15 cellular contexts compared by ENCODE assay signal in genomic region chr3:179826247-179826637, GRCh38.
DNase-seq lines count a peak whose midpoint lies in the region; ATAC-seq and TF ChIP-seq lines count a peak whose summit lies in the region.
"Had no signal": no experiment of that assay in that cellular context is flagged by ENCODE, and none has a peak within 500 bp of the region (broad histone marks: within the 10 kb centered on the region; RNA-seq: fewer than 3 reads in every experiment).

No MANE protein-coding gene starts in this region.

- H4K20me1 ChIP-seq in GM23338 (replicated peaks; ENCODE audit: insufficient read depth), result no peaks in the 10 kb centered on the region
- no peaks in the 10 kb centered on the region for H4K20me1 ChIP-seq in PC-9 (ENCODE audit: insufficient read depth)
- H4K20me1 ChIP-seq: BLaER1 had no signal

- H3K4ac ChIP-seq in trophoblast cell (ENCODE audit: low read depth, low read length), result no peak overlapping the region

- H3K9me3 ChIP-seq in PC-9 (ENCODE audit: insufficient read depth, low read depth) (no peaks in the 10 kb centered on the region), trophoblast cell (ENCODE audit: insufficient read depth, low read depth, low read length) (no peaks in the 10 kb centered on the region)
- H3K9me3 ChIP-seq: BLaER1, HAP-1 had no signal

- H2AK5ac ChIP-seq in trophoblast cell (ENCODE audit: low read length), result no peak overlapping the region

- ATAC-seq in GM23338, result no peak
- no peak for ATAC-seq in GM18517 (IDR thresholded peaks at IDR 0.05; ENCODE audit: unreplicated experiment)
- ATAC-seq in stimulated activated naive B cell treated with anti-CD40 and anti-IgM and Interleukin-4, amounts not matched to agents 10 μg/mL and 1 μg/mL and 100 μg/mL, for 72 hours (replicated peaks), result no peak
- ATAC-seq: HepG2 had no signal

- H3K4me2 ChIP-seq in GM23338 (peak overlapping the region; percentile 7; the same call in 1 of the 2 replicates), PC-9 (no peak overlapping the region), trophoblast cell (ENCODE audit: low read length) (no peak overlapping the region)
- H3K4me2 ChIP-seq: BLaER1 had no signal

- no peak overlapping the region for H2BK5ac ChIP-seq in trophoblast cell (ENCODE audit: low read depth, low read length, poor library complexity)

- no peak overlapping the region for H2BK12ac ChIP-seq in trophoblast cell (ENCODE audit: low read length)

- H3K9me2 ChIP-seq in GM23338 (ENCODE audit: insufficient read depth) (peaks cover 4% of the 10 kb centered on the region; the same call in 1 of the 2 replicates), PC-9 (ENCODE audit: insufficient read depth) (0 out of 2 replicates have a peak, but pooled peaks cover 4% of the 10 kb centered on the region)

- H3F3A ChIP-seq in GM23338 (replicated peaks; ENCODE audit: low read depth) (no peaks in the 10 kb centered on the region), PC-9 (ENCODE audit: insufficient read depth, low read depth) (no peaks in the 10 kb centered on the region)

- POLR2A ChIA-PET in PC-9 (lab: Charles Lee; ENCODE audit: unreplicated experiment), result no interaction called here

- intact Hi-C loops in PC-9 (cut with micrococcal nuclease; ENCODE audit: unreplicated experiment) (loop anchor here (10.0 kb wide), 1 partner anchor 589 kb away; no protein-coding TSS in a partner anchor), dorsolateral prefrontal cortex (cut with DNase I) (no loop called here)

- peaks cover 27% of the 10 kb centered on the region for H3K4me1 Mint-ChIP-seq in GM23338
- H3K4me1 Mint-ChIP-seq in stimulated activated naive B cell treated with anti-CD40 and anti-IgM and Interleukin-4, amounts not matched to agents 10 μg/mL and 1 μg/mL and 100 μg/mL, for 72 hours, result no peaks in the 10 kb centered on the region

- H4K8ac ChIP-seq in trophoblast cell (ENCODE audit: low read depth, low read length), result no peak overlapping the region

- no CpG with 5 or more reads among the region's 1 CpG for WGBS in trophoblast cell (ENCODE audit: extremely low coverage, insufficient coverage, insufficient read length)

- no peak overlapping the region for H2BK120ac ChIP-seq in trophoblast cell (ENCODE audit: insufficient read depth, low read length, poor library complexity)

- no peak overlapping the region for H3K27ac ChIP-seq in GM23338 (ENCODE audit: low read depth)
- no peak overlapping the region for H3K27ac ChIP-seq in PC-9
- peak overlapping the region in 54 of 59 donors; percentile 6 to 80 (median 56) for H3K27ac ChIP-seq in dorsolateral prefrontal cortex
- H3K27ac ChIP-seq in trophoblast cell (ENCODE audit: low read depth, low read length), result no peak overlapping the region
- H3K27ac ChIP-seq: BLaER1, GM23248 had no signal

- no peaks in the 10 kb centered on the region for H3K9me3 Mint-ChIP-seq in GM23338
- H3K9me3 Mint-ChIP-seq in stimulated activated naive B cell treated with anti-CD40 and anti-IgM and Interleukin-4, amounts not matched to agents 10 μg/mL and 1 μg/mL and 100 μg/mL, for 72 hours, result no peaks in the 10 kb centered on the region

- H3K4me1 ChIP-seq in GM23338 (ENCODE audit: insufficient read depth), result peaks cover 12% of the 10 kb centered on the region
- H3K4me1 ChIP-seq in PC-9 (replicated peaks; ENCODE audit: insufficient read depth), result no peaks in the 10 kb centered on the region
- no peaks in the 10 kb centered on the region for H3K4me1 ChIP-seq in trophoblast cell (ENCODE audit: control insufficient read depth in 1 of 2, insufficient read depth in 2 of 2, low read length in 2 of 2)
- H3K4me1 ChIP-seq: BLaER1 had no signal

- no TSS peak for BruUV-seq in PC-9 (replicated peaks; lab: Mats Ljungman, UMichigan)

- no peaks in the 10 kb centered on the region for H3K79me2 ChIP-seq in GM23338 (replicated peaks; ENCODE audit: insufficient read depth)
- H3K79me2 ChIP-seq in PC-9 (ENCODE audit: low read depth), result no peaks in the 10 kb centered on the region
- no peaks in the 10 kb centered on the region for H3K79me2 ChIP-seq in trophoblast cell (ENCODE audit: control insufficient read depth, insufficient read depth, low read length, poor library complexity)

- no peak overlapping the region for H4K91ac ChIP-seq in trophoblast cell (ENCODE audit: low read depth, low read length)

- no peak overlapping the region for H3K18ac ChIP-seq in trophoblast cell (ENCODE audit: low read length)

- H3K27me3 ChIP-seq in GM23338 (ENCODE audit: insufficient read depth) (no peaks in the 10 kb centered on the region), PC-9 (ENCODE audit: insufficient read depth, low read depth) (no peaks in the 10 kb centered on the region), dorsolateral prefrontal cortex (no peaks in the 10 kb centered on the region), trophoblast cell (ENCODE audit: insufficient read depth, low read length) (no peaks in the 10 kb centered on the region)
- H3K27me3 ChIP-seq: BLaER1 had no signal

- TF ChIP-seq CTCF in GM23338 (conservative IDR thresholded peaks at IDR 0.05; ENCODE audit: low read depth in 2 of 2) (no peak), PC-9 (conservative IDR thresholded peaks at IDR 0.05) (no peak), dorsolateral prefrontal cortex (IDR thresholded peaks at IDR 0.05 in 54 of 56, conservative IDR thresholded peaks at IDR 0.05 in 2 of 56; ENCODE audit: low read depth in 1 of 56, partially characterized antibody in 56 of 56) (no peak)

- H3K79me1 ChIP-seq in trophoblast cell (ENCODE audit: low read length), result no peaks in the 10 kb centered on the region

- H3K4me3 ChIP-seq in GM23338, result no peak overlapping the region
- no peak overlapping the region for H3K4me3 ChIP-seq in PC-9
- no peak overlapping the region for H3K4me3 ChIP-seq in dorsolateral prefrontal cortex
- no peak overlapping the region for H3K4me3 ChIP-seq in trophoblast cell (ENCODE audit: low read depth, low read length)
- H3K4me3 ChIP-seq: BLaER1, GM23248, HAP-1 had no signal

- H3K36me3 ChIP-seq in GM23338 (ENCODE audit: insufficient read depth) (no peaks in the 10 kb centered on the region), PC-9 (ENCODE audit: low read depth) (no peaks in the 10 kb centered on the region), trophoblast cell (ENCODE audit: control insufficient read depth in 1 of 2, insufficient read depth in 2 of 2, low read length in 2 of 2) (no peaks in the 10 kb centered on the region)
- H3K36me3 ChIP-seq: BLaER1, HAP-1 had no signal

- no peak overlapping the region for H3K4me3 Mint-ChIP-seq in GM23338
- H3K4me3 Mint-ChIP-seq in stimulated activated naive B cell treated with anti-CD40 and anti-IgM and Interleukin-4, amounts not matched to agents 10 μg/mL and 1 μg/mL and 100 μg/mL, for 72 hours, result no peak overlapping the region

- H4K12ac ChIP-seq in trophoblast cell (ENCODE audit: low read depth, low read length), result no peak overlapping the region

- peaks cover 3% of the 10 kb centered on the region for H3K27me3 Mint-ChIP-seq in GM23338 (ENCODE audit: insufficient read depth, low read depth, poor library complexity)
- peaks cover 7 to 17% of the 10 kb centered on the region in 2 donors for H3K27me3 Mint-ChIP-seq in stimulated activated naive B cell treated with anti-CD40 and anti-IgM and Interleukin-4, amounts not matched to agents 10 μg/mL and 1 μg/mL and 100 μg/mL, for 72 hours

- no peak overlapping the region for H2AFZ ChIP-seq in GM23338
- peak overlapping the region; percentile 7; the same call in 1 of the 2 replicates for H2AFZ ChIP-seq in PC-9
- H2AFZ ChIP-seq in trophoblast cell (ENCODE audit: insufficient read depth, low read length, poor library complexity), result no peak overlapping the region
- H2AFZ ChIP-seq: GM23248 had no signal

- no peak for DNase-seq in GM23338 (ENCODE audit: low spot score)
- DNase-seq in PC-9, result no peak
- no peak for DNase-seq in dorsolateral prefrontal cortex
- DNase-seq in trophoblast cell, result peak; percentile 4 to 58
- DNase-seq in RKO (ENCODE audit: low spot score), result no peak
- DNase-seq in stimulated activated naive B cell treated with anti-CD40 and anti-IgM and Interleukin-4, amounts not matched to agents 10 μg/mL and 1 μg/mL and 100 μg/mL, for 72 hours, result no peak
- no peak for DNase-seq in activated CD4-positive, alpha-beta T cell treated with anti-CD3 and anti-CD28 coated beads for 1 hour
- DNase-seq: 8988T, AML-193, DMS53, GM23248 had no signal

- no peak overlapping the region for H3K23ac ChIP-seq in trophoblast cell (ENCODE audit: low read length)

- H3K9ac ChIP-seq in trophoblast cell (ENCODE audit: low read length), result no peak overlapping the region
- H3K9ac ChIP-seq: BLaER1, GM23248 had no signal

- no peak overlapping the region for H3K14ac ChIP-seq in trophoblast cell (ENCODE audit: low read length)

- peak overlapping the region; percentile 80; the same call in 1 of the 2 replicates for H3K27ac Mint-ChIP-seq in GM23338
- H3K27ac Mint-ChIP-seq in stimulated activated naive B cell treated with anti-CD40 and anti-IgM and Interleukin-4, amounts not matched to agents 10 μg/mL and 1 μg/mL and 100 μg/mL, for 72 hours, result no peak overlapping the region

- H3K36me3 Mint-ChIP-seq in GM23338 (ENCODE audit: low read depth), result no peaks in the 10 kb centered on the region
- H3K36me3 Mint-ChIP-seq in stimulated activated naive B cell treated with anti-CD40 and anti-IgM and Interleukin-4, amounts not matched to agents 10 μg/mL and 1 μg/mL and 100 μg/mL, for 72 hours, result no peaks in the 10 kb centered on the region

- CTCF ChIA-PET in PC-9 (lab: Charles Lee), result no interaction called here

Comparison
In these comparisons a context has a peak if more than half of its experiments do, and no peak if none do; other contexts are left out.
1. DNase-seq: peak in trophoblast cell (2 of 2); none in GM23338 (single experiment), PC-9 (0 of 2), dorsolateral prefrontal cortex (0 of 10), RKO (single experiment), stimulated activated naive B cell treated with anti-CD40 and anti-IgM and Interleukin-4, amounts not matched to agents 10 μg/mL and 1 μg/mL and 100 μg/mL, for 72 hours (single experiment) and activated CD4-positive, alpha-beta T cell treated with anti-CD3 and anti-CD28 coated beads for 1 hour (single experiment).
2. H3K27ac ChIP-seq: peak in dorsolateral prefrontal cortex (54 of 59); none in GM23338 (single experiment), PC-9 (single experiment) and trophoblast cell (single experiment).